Comparison of ENCODE assay signal across 1 cellular context in the genomic region with DNA sequence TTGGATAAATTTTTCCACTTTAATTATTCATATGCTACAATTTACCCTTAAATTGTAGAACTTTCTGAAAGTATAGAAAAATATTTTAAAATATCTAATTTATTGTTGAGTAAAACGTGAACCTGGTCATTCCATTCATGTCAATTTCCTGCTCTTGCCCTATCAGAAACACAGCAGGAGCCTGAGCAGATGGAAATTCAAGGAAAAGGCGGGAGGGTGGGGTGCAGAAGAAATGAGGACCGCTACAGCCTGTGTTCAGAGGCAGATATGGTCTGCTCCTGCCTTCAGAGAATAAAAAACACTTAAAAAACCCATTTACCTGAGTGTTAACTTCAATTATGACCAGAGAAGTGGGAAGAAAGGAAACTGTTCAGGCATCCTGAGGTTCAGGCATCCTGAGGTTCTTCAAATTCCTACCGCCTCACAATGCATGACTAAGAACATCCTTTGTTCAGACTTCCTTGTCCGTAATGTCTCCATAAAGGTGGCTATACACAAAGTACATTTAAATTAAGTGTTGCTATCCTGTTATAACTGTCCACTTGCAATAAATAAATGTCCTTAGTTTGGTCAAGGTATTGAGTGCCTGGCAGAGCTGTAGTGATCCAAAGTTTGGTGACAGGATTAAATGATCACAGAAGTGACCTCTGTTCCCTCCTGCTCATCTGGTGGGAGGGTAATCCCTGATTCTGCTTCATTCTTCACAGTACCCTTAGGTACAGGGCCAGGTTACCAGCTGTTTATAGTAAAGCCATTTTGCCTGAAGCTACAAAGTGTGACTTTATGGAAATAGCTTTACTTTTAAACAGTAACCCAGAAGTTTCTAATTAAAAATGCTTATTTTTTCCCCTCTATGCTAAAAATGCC.
TF ChIP-seq lines count a peak whose summit lies in the region.

No MANE protein-coding gene starts in this region.

TF ChIP-seq in SK-N-SH treated with all-trans-retinoic acid at 6 μM for 48 hours, 23 proteins besides CTCF, POLR2A, EP300 and RAD21 (continued from another document):
- TF ChIP-seq POU6F1 (CRISPR knock-in tag; IDR thresholded peaks at IDR 0.05; ENCODE audit: borderline replicate concordance, low read depth), result no peak
- TF ChIP-seq CSDC2 (CRISPR knock-in tag; IDR thresholded peaks at IDR 0.05), result no peak
- TF ChIP-seq ZNF8 (CRISPR knock-in tag; IDR thresholded peaks at IDR 0.05), result no peak
- no peak for TF ChIP-seq SNAI2 (CRISPR knock-in tag; IDR thresholded peaks at IDR 0.05)
- TF ChIP-seq ZNF70 (CRISPR knock-in tag; IDR thresholded peaks at IDR 0.05), result no peak
TF ChIP-seq in SK-N-SH treated with all-trans-retinoic acid at 6 μM for 48 hours: peak in this region for 0.
